ENCODE assay signal across 8 cellular contexts in the genomic region with DNA sequence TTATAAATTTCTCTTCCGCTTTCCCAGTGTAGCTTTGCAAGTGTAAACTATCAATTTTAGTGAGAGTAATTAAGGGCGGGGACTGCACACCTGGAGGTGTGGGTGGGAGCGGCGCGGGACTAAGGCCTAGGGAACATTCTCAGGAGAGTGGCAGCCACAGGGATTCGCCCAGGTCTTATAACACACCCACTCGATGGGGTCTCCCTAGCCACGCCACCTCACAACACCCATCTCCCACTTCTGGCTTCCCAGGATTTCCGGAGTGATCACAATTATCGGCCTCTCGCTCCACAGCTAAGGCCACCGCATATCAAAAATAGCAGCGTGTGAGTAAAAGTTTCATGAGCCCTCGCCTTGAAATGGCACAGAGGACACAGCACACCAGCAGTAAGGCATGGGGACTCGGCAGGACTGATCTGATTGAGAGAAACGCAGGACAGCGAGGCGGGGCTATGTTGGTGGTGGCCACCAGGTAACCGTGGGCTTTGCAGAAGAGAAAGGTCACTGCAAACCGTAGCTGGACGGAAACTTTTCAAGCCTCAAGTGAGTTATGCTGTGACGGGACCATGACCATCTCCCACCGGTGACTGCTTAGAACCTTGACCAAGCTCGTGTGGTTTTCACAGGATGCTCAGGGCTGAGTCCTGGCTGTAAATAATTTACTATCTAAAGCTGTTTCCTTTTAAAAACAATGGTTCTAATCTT. TPM values are rescaled to one million over a fixed set of nuclear protein-coding genes. Genes with fewer than 3 reads are reported as not detected.
DNase-seq lines count a peak whose midpoint lies in the region; ATAC-seq, FAIRE-seq and TF ChIP-seq lines count a peak whose summit lies in the region.

No MANE protein-coding gene starts in this region.

- TF ChIP-seq CTCF in HCT116 (IDR thresholded peaks at IDR 0.05 in 2 of 3, conservative IDR thresholded peaks at IDR 0.05 in 1 of 3; ENCODE audit: borderline replicate concordance in 1 of 3, insufficient read depth in 1 of 3, low read depth in 2 of 3, low read length in 2 of 3) = no peak
- no peak for TF ChIP-seq CTCF in kidney (IDR thresholded peaks at IDR 0.05; ENCODE audit: borderline replicate concordance, extremely low read depth, insufficient read depth)
- TF ChIP-seq CTCF in stomach (IDR thresholded peaks at IDR 0.05) = no peak
- TF ChIP-seq CTCF in CD8-positive, alpha-beta T cell (IDR thresholded peaks at IDR 0.05) = no peak

- H3K9me3 Mint-ChIP-seq in CD8-positive, alpha-beta T cell = no peaks in the 10 kb centered on the region

- peaks cover 37% of the 10 kb centered on the region for H3K27me3 Mint-ChIP-seq in CD8-positive, alpha-beta T cell (ENCODE audit: low read depth)

- no peaks in the 10 kb centered on the region for H3K9me2 ChIP-seq in HCT116 (ENCODE audit: insufficient read depth)

- peak overlapping the region; percentile 100 for H2AFZ ChIP-seq in HCT116 (ENCODE audit: low read depth, low read length, poor library complexity, severe bottlenecking)

- BruUV-seq in HCT116 (replicated peaks; lab: Mats Ljungman, UMichigan) = no TSS peak

- DNase-seq in HCT116 (ENCODE audit: low read depth, low spot score) (peak; percentile 23), adipocyte (ENCODE audit: low read depth) (no peak), kidney (peak; percentile 72), stomach (peak; percentile 35), NCI-H82 (lab: John Stamatoyannopoulos, UW) (no peak)
- no peak for DNase-seq in stimulated activated CD4-positive, alpha-beta T cell treated with anti-CD3 and anti-CD28 coated beads, Interleukin-2, amount 100 ng/mL, for 48 hours
- DNase-seq in stimulated activated CD4-positive, alpha-beta T cell treated with anti-CD3 and anti-CD28 coated beads, Interleukin-15, amount 100 ng/mL, for 24 hours = no peak
- no peak for DNase-seq in CD8-positive, alpha-beta T cell

- H3K4me1 ChIP-seq in HCT116 (ENCODE audit: control insufficient read depth in 1 of 2, insufficient read depth in 2 of 2, low read length in 2 of 2) (peaks cover 7 to 23% of the 10 kb centered on the region in 2 experiments; a peak in 3 of 4 replicates), adipocyte (ENCODE audit: control insufficient read depth, insufficient read depth, low read length) (peaks cover 19% of the 10 kb centered on the region), kidney (ENCODE audit: control insufficient read depth in 1 of 2, insufficient read depth in 1 of 2, low read depth in 1 of 2, low read length in 2 of 2) (peaks cover 0 to 3% of the 10 kb centered on the region in 2 donors), stomach (peaks cover 0 to 35% (median 26%) of the 10 kb centered on the region in 4 donors)
- no peaks in the 10 kb centered on the region for H3K4me1 ChIP-seq in CD8-positive, alpha-beta T cell (ENCODE audit: insufficient read depth, low read length)

- ATAC-seq in HCT116 = peak; percentile 48
- no peak for ATAC-seq in CD8-positive, alpha-beta T cell

- TF ChIP-seq RAD21 in HCT116 (IDR thresholded peaks at IDR 0.05; ENCODE audit: low read depth) = no peak

- no peak for TF ChIP-seq EP300 in stomach (IDR thresholded peaks at IDR 0.05)

- FAIRE-seq in kidney (lab: Jason Lieb, UNC) = no peak

- H3K4me2 ChIP-seq in HCT116 (ENCODE audit: low read length) = peak overlapping the region; percentile 97

- CTCF ChIA-PET in HCT116 (lab: Charles Lee) = no interaction called here
- CTCF ChIA-PET in CD8-positive, alpha-beta T cell (lab: Charles Lee) = no interaction called here

- H3K27ac ChIP-seq in HCT116 (ENCODE audit: low read depth, low read length) (peak overlapping the region; percentile 75), kidney (ENCODE audit: low read depth in 2 of 2, low read length in 2 of 2) (peak overlapping the region; percentile 36 to 60), stomach (peak overlapping the region; percentile 63 to 92 (median 89))
- H3K27ac ChIP-seq in CD8-positive, alpha-beta T cell (ENCODE audit: low read depth, low read length) = no peak overlapping the region

- peaks cover 9% of the 10 kb centered on the region for H3K4me1 Mint-ChIP-seq in CD8-positive, alpha-beta T cell (ENCODE audit: low read depth)

- H4K20me1 ChIP-seq in HCT116 (ENCODE audit: insufficient read depth) = no peaks in the 10 kb centered on the region

- POLR2A ChIA-PET in HCT116 (lab: Charles Lee) = interaction anchor here (0.7 kb wide), 1 partner anchor 162 kb away, joined by 3 read pairs; no protein-coding TSS in a partner anchor
- POLR2A ChIA-PET in CD8-positive, alpha-beta T cell (lab: Charles Lee) = no interaction called here

- H3K79me2 ChIP-seq in HCT116 (ENCODE audit: insufficient read depth, low read length) = no peaks in the 10 kb centered on the region

- H3K9ac ChIP-seq in HCT116 (ENCODE audit: low read length) (peak overlapping the region; percentile 63), adipocyte (ENCODE audit: low read length) (peak overlapping the region; percentile 99), kidney (ENCODE audit: low read length in 2 of 2) (peak overlapping the region in 1 of 2 donors; percentile 29)

- intact Hi-C loops in HCT116 (cut with micrococcal nuclease) = loop anchor here (5.0 kb wide), 2 partner anchors 287 to 402 kb away; no protein-coding TSS in a partner anchor
- intact Hi-C loops in kidney (cut with DNase I) = no loop called here
- intact Hi-C loops in stomach (cut with DNase I; ENCODE audit: low total_unique reads) = no loop called here
- intact Hi-C loops in CD8-positive, alpha-beta T cell (cut with DNase I, micrococcal nuclease) = no loop called here

- 18 to 30% (median 24%) methylated on average over 24 of the region's 24 CpGs for WGBS in stomach, 5 donors

- H3K4me3 ChIP-seq in HCT116 (replicated peaks in 1 of 2; ENCODE audit: low read depth in 1 of 2, low read length in 2 of 2) = peak overlapping the region; percentile 67 to 85
- peak overlapping the region; percentile 95 for H3K4me3 ChIP-seq in adipocyte (ENCODE audit: low read length)
- peak overlapping the region; percentile 50 to 62 for H3K4me3 ChIP-seq in kidney (ENCODE audit: low read length in 2 of 2)
- H3K4me3 ChIP-seq in stomach = peak overlapping the region; percentile 61 to 74 (median 70)
- no peak overlapping the region for H3K4me3 ChIP-seq in CD8-positive, alpha-beta T cell (ENCODE audit: low read depth, low read length)

- H3K27me3 ChIP-seq in HCT116 (ENCODE audit: insufficient read depth, low read length) (no peaks in the 10 kb centered on the region), adipocyte (replicated peaks; ENCODE audit: control insufficient read depth, insufficient read depth, low read length) (no peaks in the 10 kb centered on the region), stomach (peaks cover 0 to 29% (median 7%) of the 10 kb centered on the region in 3 donors)
- H3K27me3 ChIP-seq in CD8-positive, alpha-beta T cell (ENCODE audit: insufficient read depth, low read length) = peaks cover 5% of the 10 kb centered on the region

- H3K9me3 ChIP-seq in HCT116 (ENCODE audit: control insufficient read depth in 1 of 2, insufficient read depth in 1 of 2, low read depth in 1 of 2, low read length in 2 of 2) (no peaks in the 10 kb centered on the region), adipocyte (ENCODE audit: control insufficient read depth, low read length) (no peaks in the 10 kb centered on the region), kidney (ENCODE audit: control insufficient read depth in 1 of 2, low read length in 2 of 2) (no peaks in the 10 kb centered on the region), stomach (peaks cover 0 to 1% (median 0%) of the 10 kb centered on the region in 4 donors)
- H3K9me3 ChIP-seq in CD8-positive, alpha-beta T cell (ENCODE audit: low read length) = no peaks in the 10 kb centered on the region

- H3K4me3 Mint-ChIP-seq in CD8-positive, alpha-beta T cell = no peak overlapping the region

- TF ChIP-seq POLR2A in HCT116 (IDR thresholded peaks at IDR 0.05; ENCODE audit: borderline replicate concordance, extremely low read depth, insufficient read depth, insufficient read length) (no peak), stomach (IDR thresholded peaks at IDR 0.05) (no peak)

- H3K27ac Mint-ChIP-seq in CD8-positive, alpha-beta T cell = no peak overlapping the region

- H3K36me3 ChIP-seq in HCT116 (ENCODE audit: control insufficient read depth in 1 of 2, insufficient read depth in 2 of 2, low read length in 2 of 2) (no peaks in the 10 kb centered on the region), adipocyte (ENCODE audit: control insufficient read depth, insufficient read depth, low read length, severe bottlenecking) (no peaks in the 10 kb centered on the region), kidney (ENCODE audit: control insufficient read depth in 1 of 2, insufficient read depth in 2 of 2, low read length in 2 of 2) (no peaks in the 10 kb centered on the region), stomach (no peaks in the 10 kb centered on the region)
- no peaks in the 10 kb centered on the region for H3K36me3 ChIP-seq in CD8-positive, alpha-beta T cell (ENCODE audit: insufficient read depth, low read length)

- RAD21 ChIA-PET in HCT116 (lab: Charles Lee; ENCODE audit: low non-redundant PET in 1 of 2, low total read pairs in 2 of 2, uncharacterized antibody in 2 of 2, unreplicated experiment in 2 of 2) = no interaction called here

- no peaks in the 10 kb centered on the region for H3K36me3 Mint-ChIP-seq in CD8-positive, alpha-beta T cell

TF ChIP-seq in HCT116, 20 proteins besides CTCF, POLR2A, EP300 and RAD21 (continues in another document):
- TF ChIP-seq, protein P1, sequence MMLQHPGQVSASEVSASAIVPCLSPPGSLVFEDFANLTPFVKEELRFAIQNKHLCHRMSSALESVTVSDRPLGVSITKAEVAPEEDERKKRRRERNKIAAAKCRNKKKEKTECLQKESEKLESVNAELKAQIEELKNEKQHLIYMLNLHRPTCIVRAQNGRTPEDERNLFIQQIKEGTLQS (IDR thresholded peaks at IDR 0.05) = no peak
- TF ChIP-seq, protein P2, sequence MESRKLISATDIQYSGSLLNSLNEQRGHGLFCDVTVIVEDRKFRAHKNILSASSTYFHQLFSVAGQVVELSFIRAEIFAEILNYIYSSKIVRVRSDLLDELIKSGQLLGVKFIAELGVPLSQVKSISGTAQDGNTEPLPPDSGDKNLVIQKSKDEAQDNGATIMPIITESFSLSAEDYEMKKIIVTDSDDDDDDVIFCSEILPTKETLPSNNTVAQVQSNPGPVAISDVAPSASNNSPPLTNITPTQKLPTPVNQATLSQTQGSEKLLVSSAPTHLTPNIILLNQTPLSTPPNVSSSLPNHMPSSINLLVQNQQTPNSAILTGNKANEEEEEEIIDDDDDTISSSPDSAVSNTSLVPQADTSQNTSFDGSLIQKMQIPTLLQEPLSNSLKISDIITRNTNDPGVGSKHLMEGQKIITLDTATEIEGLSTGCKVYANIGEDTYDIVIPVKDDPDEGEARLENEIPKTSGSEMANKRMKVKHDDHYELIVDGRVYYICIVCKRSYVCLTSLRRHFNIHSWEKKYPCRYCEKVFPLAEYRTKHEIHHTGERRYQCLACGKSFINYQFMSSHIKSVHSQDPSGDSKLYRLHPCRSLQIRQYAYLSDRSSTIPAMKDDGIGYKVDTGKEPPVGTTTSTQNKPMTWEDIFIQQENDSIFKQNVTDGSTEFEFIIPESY (IDR thresholded peaks at IDR 0.05; ENCODE audit: extremely low read depth, insufficient replicate concordance, low read length) = no peak

RNA-seq across cellular contexts. Expression of a gene that starts 1.1 kb away (rescaled TPM):
- total RNA-seq in HCT116 (2021; ENCODE audit: unreplicated experiment) (7.4 TPM), kidney (28.2 TPM), stomach (10 to 100 TPM; 15.9 to 40.0 (median 19.9) TPM)
- 5.4 and 5.5 TPM in 2 replicates for polyA plus RNA-seq in HCT116 (2012)
- polyA plus RNA-seq in kidney (ENCODE audit: insufficient read depth, low read depth, low replicate concordance) (2.9 TPM), stomach (10 to 100 TPM in 2 of 3 donors, 1 to 10 TPM in 1; 7.4 to 25.8 (median 22.6) TPM)
- not detected for total RNA-seq in CD8-positive, alpha-beta T cell

Comparison
In these comparisons a context has a peak if more than half of its experiments do, and no peak if none do; other contexts are left out.
1. DNase-seq: peak in HCT116 (single experiment), kidney (single experiment) and stomach (single experiment); none in adipocyte (single experiment), stimulated activated CD4-positive, alpha-beta T cell treated with anti-CD3 and anti-CD28 coated beads, Interleukin-2, amount 100 ng/mL, for 48 hours (0 of 2), stimulated activated CD4-positive, alpha-beta T cell treated with anti-CD3 and anti-CD28 coated beads, Interleukin-15, amount 100 ng/mL, for 24 hours (single experiment), NCI-H82 (single experiment) and CD8-positive, alpha-beta T cell (0 of 7).